Comparison of ENCODE assay signal across 8 cellular contexts in the genomic region with DNA sequence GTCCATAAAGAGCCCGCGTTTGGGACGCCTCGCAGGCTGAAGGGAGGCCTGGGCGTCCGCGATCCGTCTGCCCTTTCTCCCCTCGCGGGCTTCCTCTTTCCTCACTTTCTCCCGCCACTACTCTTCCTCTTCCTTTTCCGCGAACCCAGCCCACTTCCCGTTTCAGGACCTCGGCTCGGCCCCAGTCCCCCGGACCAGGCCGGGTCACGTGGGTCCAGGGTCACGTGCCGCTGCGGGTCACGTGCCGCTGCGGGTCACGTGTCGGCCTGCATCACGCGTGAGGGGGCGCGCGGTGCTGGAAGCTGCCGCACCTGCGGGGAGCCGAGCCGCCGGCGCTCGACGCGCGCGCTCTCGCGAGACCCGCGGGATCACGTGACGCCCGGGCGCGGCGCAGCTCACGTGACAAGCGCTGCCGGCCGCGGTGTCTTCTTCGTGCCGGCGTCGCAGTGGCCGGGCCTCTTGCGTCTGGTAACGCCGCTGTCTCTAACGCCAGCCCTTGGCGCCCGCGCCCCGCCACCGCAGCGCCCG. TPM values are rescaled to one million over a fixed set of nuclear protein-coding genes. Genes with fewer than 3 reads are reported as not detected.
DNase-seq lines count a peak whose midpoint lies in the region; ATAC-seq and TF ChIP-seq lines count a peak whose summit lies in the region.

A gene with protein sequence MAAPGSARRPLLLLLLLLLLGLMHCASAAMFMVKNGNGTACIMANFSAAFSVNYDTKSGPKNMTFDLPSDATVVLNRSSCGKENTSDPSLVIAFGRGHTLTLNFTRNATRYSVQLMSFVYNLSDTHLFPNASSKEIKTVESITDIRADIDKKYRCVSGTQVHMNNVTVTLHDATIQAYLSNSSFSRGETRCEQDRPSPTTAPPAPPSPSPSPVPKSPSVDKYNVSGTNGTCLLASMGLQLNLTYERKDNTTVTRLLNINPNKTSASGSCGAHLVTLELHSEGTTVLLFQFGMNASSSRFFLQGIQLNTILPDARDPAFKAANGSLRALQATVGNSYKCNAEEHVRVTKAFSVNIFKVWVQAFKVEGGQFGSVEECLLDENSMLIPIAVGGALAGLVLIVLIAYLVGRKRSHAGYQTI (plus strand): TSS at position 398 of the 528 bp plus-strand sequence. CDS start 196 bp downstream, outside the sequence.

- TF ChIP-seq CTCF in MM.1S (IDR thresholded peaks at IDR 0.05; ENCODE audit: low read length) (no peak), fibroblast of the aortic adventitia (IDR thresholded peaks at IDR 0.05; ENCODE audit: insufficient read depth, low read length) (no peak), nephron (IDR thresholded peaks at IDR 0.05; ENCODE audit: unreplicated experiment in 3 of 3) (no peak)

- H3K4me2 ChIP-seq in MM.1S (ENCODE audit: low read depth, low read length): peak within 1 kb of the TSS; percentile 80

- in situ Hi-C loops in HAP-1 (cut with MboI; ENCODE audit: low sequenced_read_pairs): no loop called here

- H3K9me2 ChIP-seq in MM.1S (replicated peaks; ENCODE audit: insufficient read depth, low read length): no peaks in the 10 kb centered on the region

- H3K4me1 Mint-ChIP-seq in nephron: peaks cover 37% of the 10 kb centered on the region

- peak within 1 kb of the TSS; percentile 94 for H2AFZ ChIP-seq in MM.1S (ENCODE audit: low read length)

- H3K9ac ChIP-seq in ES-I3 (ENCODE audit: low read depth, low read length) (peak within 1 kb of the TSS; percentile 83), MM.1S (ENCODE audit: low read length) (peak within 1 kb of the TSS; percentile 86)

- no peaks in the 10 kb centered on the region; the same call in 1 of the 2 replicates for H3K4me1 ChIP-seq in ES-I3 (ENCODE audit: insufficient read depth, low read length)
- peaks cover 9% of the 10 kb centered on the region for H3K4me1 ChIP-seq in HAP-1
- H3K4me1 ChIP-seq in MM.1S (ENCODE audit: low read length): 0 out of 2 replicates have a peak, but pooled peaks cover 4% of the 10 kb centered on the region

- peaks cover 45% of the 10 kb centered on the region for H3K79me2 ChIP-seq in MM.1S (ENCODE audit: low read length)

- no peaks in the 10 kb centered on the region for H3K36me3 Mint-ChIP-seq in nephron (ENCODE audit: low read depth)

- H4K20me1 ChIP-seq in MM.1S (ENCODE audit: insufficient read depth, low read length): no peaks in the 10 kb centered on the region

- peaks cover 3% of the 10 kb centered on the region; the same call in 1 of the 2 replicates for H3K36me3 ChIP-seq in ES-I3 (ENCODE audit: insufficient read depth, low read length)
- H3K36me3 ChIP-seq in HAP-1 (replicated peaks): no peaks in the 10 kb centered on the region
- no peaks in the 10 kb centered on the region for H3K36me3 ChIP-seq in MM.1S (replicated peaks; ENCODE audit: insufficient read depth, low read length)

- H3K27me3 ChIP-seq in HAP-1 (ENCODE audit: low read depth): peaks cover 7% of the 10 kb centered on the region
- peaks cover 40% of the 10 kb centered on the region for H3K27me3 ChIP-seq in MM.1S (replicated peaks; ENCODE audit: insufficient read depth, low read length)

- H3K9me3 ChIP-seq in ES-I3 (ENCODE audit: control insufficient read depth, insufficient read depth, low read length): no peaks in the 10 kb centered on the region
- H3K9me3 ChIP-seq in HAP-1: no peaks in the 10 kb centered on the region
- no peaks in the 10 kb centered on the region for H3K9me3 ChIP-seq in MM.1S (replicated peaks; ENCODE audit: insufficient read depth, low read length)

- H3K27ac ChIP-seq in MM.1S (ENCODE audit: low read length): peak within 1 kb of the TSS; percentile 46; the same call in 1 of the 2 replicates

- peak within 1 kb of the TSS; percentile 98 to 99 (median 99) for H3K4me3 Mint-ChIP-seq in nephron

- H3K9me3 Mint-ChIP-seq in nephron: no peaks in the 10 kb centered on the region

- peak; percentile 91 to 98 for DNase-seq in HAP-1 (ENCODE audit: low spot score in 2 of 2)
- DNase-seq in MM.1S: peak; percentile 97
- DNase-seq in SHP77 treated with DMSO at 0.1 percent for 48 hours (lab: John Stamatoyannopoulos, UW): peak; percentile 94
- DNase-seq in activated effector memory CD4-positive, alpha-beta T cell treated with anti-CD3 and anti-CD28 coated beads, Interleukin-2, amount 50 U/mL, for 16 hours: peak; percentile 99
- peak; percentile 96 for DNase-seq in fibroblast of the aortic adventitia (ENCODE audit: low read depth)
- peak; percentile 100 for DNase-seq in stimulated activated naive CD8-positive, alpha-beta T cell treated with anti-CD3 and anti-CD28 coated beads, Interleukin-15, Interleukin-2, amounts not matched to agents 100 U/mL and 50 U/mL, for 24 hours

- H3K4me3 ChIP-seq in HAP-1 (peak within 1 kb of the TSS; percentile 62), MM.1S (ENCODE audit: low read length) (peak within 1 kb of the TSS; percentile 98), fibroblast of the aortic adventitia (ENCODE audit: low read depth, low read length) (peak within 1 kb of the TSS; percentile 95)

- H3K27ac Mint-ChIP-seq in nephron: peak within 1 kb of the TSS; percentile 96 to 99 (median 97)

- peak; percentile 87 for ATAC-seq in stimulated activated naive CD8-positive, alpha-beta T cell treated with anti-CD3 and anti-CD28 coated beads, Interleukin-15, Interleukin-2, amounts not matched to agents 100 U/mL and 50 U/mL, for 24 hours

- peaks cover 9% of the 10 kb centered on the region for H3K27me3 Mint-ChIP-seq in nephron (ENCODE audit: low read depth)

- 0 out of 2 replicates have a peak, but pooled peaks cover 4% of the 10 kb centered on the region for H3F3A ChIP-seq in MM.1S (ENCODE audit: insufficient read depth, low read length)

RNA-seq across cellular contexts. Expression of the gene that starts here (rescaled TPM):
- 85.1 and 161 TPM in 2 replicates for total RNA-seq in fibroblast of the aortic adventitia (ENCODE audit: low replicate concordance)

Comparison
In these comparisons a context has a peak if more than half of its experiments do, and no peak if none do; other contexts are left out.
1. Peak in every context shown above with its lines: DNase-seq, ATAC-seq, H3K4me3 ChIP-seq and H3K27ac ChIP-seq.